ENCODE assay signal across 21 cellular contexts in the genomic region with DNA sequence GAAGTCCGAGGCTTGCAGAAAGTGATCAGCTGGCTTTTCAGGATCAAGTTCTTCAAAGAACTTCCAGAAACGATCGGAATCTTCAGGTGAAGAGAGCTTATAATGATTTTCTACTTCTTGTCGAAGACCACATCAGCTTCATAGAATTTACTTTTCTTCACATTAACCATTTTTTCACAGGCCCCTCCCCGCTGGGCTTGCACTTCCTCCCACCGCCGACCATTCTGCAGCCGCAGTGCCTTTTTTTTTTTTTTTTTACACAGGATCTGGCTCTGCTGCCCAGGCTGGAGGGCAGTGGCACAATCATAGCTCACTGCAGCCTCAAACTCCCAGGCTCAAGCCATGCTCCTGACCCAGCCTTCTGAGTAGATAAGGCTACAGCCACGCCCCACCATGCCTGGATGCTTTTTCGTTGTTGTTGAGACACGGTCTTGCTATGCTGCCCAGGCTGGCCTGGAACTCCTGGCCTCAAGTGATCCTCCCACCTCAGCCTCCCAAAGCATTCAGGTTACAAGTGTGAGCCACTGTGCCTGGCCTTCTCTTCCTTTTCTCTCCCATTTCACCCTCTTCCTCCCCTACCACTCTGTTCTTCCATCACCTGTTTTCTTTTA.
"Had no signal": no experiment of that assay in that cellular context is flagged by ENCODE, and none has a peak within 500 bp of the region (broad histone marks: within the 10 kb centered on the region; RNA-seq: fewer than 3 reads in every experiment).

No MANE protein-coding gene starts in this region.

- DNase-seq: activated CD4-positive, alpha-beta memory T cell treated with anti-CD3 and anti-CD28 coated beads for 36 hours; activated CD4-positive, alpha-beta T cell treated with anti-CD3 and anti-CD28 coated beads for 36 hours; activated CD8-positive, alpha-beta memory T cell treated with anti-CD3 and anti-CD28 coated beads, Interleukin-2, amount 10 ng/mL, durations not matched to agents 7 days and 5 days; activated gamma-delta T cell; activated naive CD8-positive, alpha-beta T cell treated with anti-CD3 and anti-CD28 coated beads for 36 hours; activated T-cell treated with anti-CD3 and anti-CD28 coated beads, Interleukin-2, amount 50 U/mL, for 4 hours; amygdala; body of pancreas; caudate nucleus; colonic mucosa; foreskin fibroblast; hypothalamus; left ventricle myocardium superior; nephron progenitor cell; psoas muscle; stimulated activated naive CD8-positive, alpha-beta T cell treated with anti-CD3 and anti-CD28 coated beads, Interleukin-15, amount 100 ng/mL, for 72 hours; upper lobe of left lung; WERI-Rb-1 had no signal

- H3K27ac ChIP-seq: body of pancreas, colonic mucosa, psoas muscle, upper lobe of left lung, WERI-Rb-1 had no signal

- H3K36me3 Mint-ChIP-seq: activated CD4-positive, alpha-beta memory T cell treated with anti-CD3 and anti-CD28 coated beads for 36 hours; activated CD8-positive, alpha-beta memory T cell treated with anti-CD3 and anti-CD28 coated beads, Interleukin-2, amount 10 ng/mL, durations not matched to agents 7 days and 5 days; activated naive CD8-positive, alpha-beta T cell treated with anti-CD3 and anti-CD28 coated beads for 36 hours; memory B cell had no signal

- H3K27ac Mint-ChIP-seq: activated CD4-positive, alpha-beta memory T cell treated with anti-CD3 and anti-CD28 coated beads for 36 hours; activated CD4-positive, alpha-beta T cell treated with anti-CD3 and anti-CD28 coated beads for 36 hours; activated CD8-positive, alpha-beta memory T cell treated with anti-CD3 and anti-CD28 coated beads, Interleukin-2, amount 10 ng/mL, durations not matched to agents 7 days and 5 days; activated naive CD8-positive, alpha-beta T cell treated with anti-CD3 and anti-CD28 coated beads for 36 hours; memory B cell; nephron progenitor cell; stimulated activated naive CD8-positive, alpha-beta T cell treated with anti-CD3 and anti-CD28 coated beads, Interleukin-15, amount 100 ng/mL, for 72 hours had no signal

- H3K27me3 ChIP-seq: body of pancreas, colonic mucosa, upper lobe of left lung had no signal

- H3K4me3 Mint-ChIP-seq: activated CD4-positive, alpha-beta memory T cell treated with anti-CD3 and anti-CD28 coated beads for 36 hours; activated CD4-positive, alpha-beta T cell treated with anti-CD3 and anti-CD28 coated beads for 36 hours; activated CD8-positive, alpha-beta memory T cell treated with anti-CD3 and anti-CD28 coated beads, Interleukin-2, amount 10 ng/mL, durations not matched to agents 7 days and 5 days; activated naive CD8-positive, alpha-beta T cell treated with anti-CD3 and anti-CD28 coated beads for 36 hours; activated T-cell treated with anti-CD3 and anti-CD28 coated beads, Interleukin-2, amount 50 U/mL, for 4 hours; memory B cell; nephron progenitor cell had no signal

- H3K4me3 ChIP-seq: body of pancreas, colonic mucosa, psoas muscle, upper lobe of left lung had no signal

- H3K27me3 Mint-ChIP-seq: stimulated activated naive CD8-positive, alpha-beta T cell treated with anti-CD3 and anti-CD28 coated beads, Interleukin-15, amount 100 ng/mL, for 72 hours had no signal

- ATAC-seq: activated CD4-positive, alpha-beta T cell treated with anti-CD3 and anti-CD28 coated beads for 36 hours; activated CD8-positive, alpha-beta memory T cell treated with anti-CD3 and anti-CD28 coated beads, Interleukin-2, amount 10 ng/mL, durations not matched to agents 7 days and 5 days; activated T-cell treated with anti-CD3 and anti-CD28 coated beads, Interleukin-2, amount 50 U/mL, for 4 hours; body of pancreas; left ventricle myocardium superior; psoas muscle; sciatic nerve; stimulated activated naive CD8-positive, alpha-beta T cell treated with anti-CD3 and anti-CD28 coated beads, Interleukin-15, amount 100 ng/mL, for 72 hours had no signal

- H3K9me3 Mint-ChIP-seq: activated CD4-positive, alpha-beta memory T cell treated with anti-CD3 and anti-CD28 coated beads for 36 hours; activated naive CD8-positive, alpha-beta T cell treated with anti-CD3 and anti-CD28 coated beads for 36 hours; activated T-cell treated with anti-CD3 and anti-CD28 coated beads, Interleukin-2, amount 50 U/mL, for 4 hours; memory B cell; stimulated activated naive CD8-positive, alpha-beta T cell treated with anti-CD3 and anti-CD28 coated beads, Interleukin-15, amount 100 ng/mL, for 72 hours had no signal

- FAIRE-seq: endothelial cell of umbilical vein had no signal

- H3K36me3 ChIP-seq: colonic mucosa, upper lobe of left lung, WERI-Rb-1 had no signal

- H3K9me3 ChIP-seq: body of pancreas, colonic mucosa, psoas muscle, upper lobe of left lung had no signal
